Comparison of ENCODE assay signal across 2 cellular contexts in the genomic region with DNA sequence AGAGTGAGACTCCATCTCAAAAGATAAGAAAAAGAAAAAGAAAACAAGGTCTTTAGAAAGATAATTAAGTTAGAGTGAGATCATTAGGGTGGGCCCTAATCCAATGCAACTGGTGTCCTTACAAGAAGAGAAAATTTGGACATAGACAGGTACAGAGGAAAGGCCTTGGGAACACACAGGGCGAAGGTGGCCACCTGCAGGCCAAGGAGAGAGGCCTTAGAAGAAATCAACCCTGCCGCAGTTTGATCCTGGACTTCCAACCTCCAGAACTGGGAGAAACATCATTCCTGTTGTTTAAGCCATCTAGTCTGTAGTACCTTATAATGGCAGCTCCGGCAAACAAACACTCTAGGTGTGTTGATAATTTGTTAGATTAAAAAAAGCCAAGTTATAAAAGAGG.
TF ChIP-seq lines count a peak whose summit lies in the region.

No MANE protein-coding gene starts in this region.

TF ChIP-seq in HCT116, 20 proteins besides CTCF, POLR2A, EP300 and RAD21:
- TF ChIP-seq, protein P1, sequence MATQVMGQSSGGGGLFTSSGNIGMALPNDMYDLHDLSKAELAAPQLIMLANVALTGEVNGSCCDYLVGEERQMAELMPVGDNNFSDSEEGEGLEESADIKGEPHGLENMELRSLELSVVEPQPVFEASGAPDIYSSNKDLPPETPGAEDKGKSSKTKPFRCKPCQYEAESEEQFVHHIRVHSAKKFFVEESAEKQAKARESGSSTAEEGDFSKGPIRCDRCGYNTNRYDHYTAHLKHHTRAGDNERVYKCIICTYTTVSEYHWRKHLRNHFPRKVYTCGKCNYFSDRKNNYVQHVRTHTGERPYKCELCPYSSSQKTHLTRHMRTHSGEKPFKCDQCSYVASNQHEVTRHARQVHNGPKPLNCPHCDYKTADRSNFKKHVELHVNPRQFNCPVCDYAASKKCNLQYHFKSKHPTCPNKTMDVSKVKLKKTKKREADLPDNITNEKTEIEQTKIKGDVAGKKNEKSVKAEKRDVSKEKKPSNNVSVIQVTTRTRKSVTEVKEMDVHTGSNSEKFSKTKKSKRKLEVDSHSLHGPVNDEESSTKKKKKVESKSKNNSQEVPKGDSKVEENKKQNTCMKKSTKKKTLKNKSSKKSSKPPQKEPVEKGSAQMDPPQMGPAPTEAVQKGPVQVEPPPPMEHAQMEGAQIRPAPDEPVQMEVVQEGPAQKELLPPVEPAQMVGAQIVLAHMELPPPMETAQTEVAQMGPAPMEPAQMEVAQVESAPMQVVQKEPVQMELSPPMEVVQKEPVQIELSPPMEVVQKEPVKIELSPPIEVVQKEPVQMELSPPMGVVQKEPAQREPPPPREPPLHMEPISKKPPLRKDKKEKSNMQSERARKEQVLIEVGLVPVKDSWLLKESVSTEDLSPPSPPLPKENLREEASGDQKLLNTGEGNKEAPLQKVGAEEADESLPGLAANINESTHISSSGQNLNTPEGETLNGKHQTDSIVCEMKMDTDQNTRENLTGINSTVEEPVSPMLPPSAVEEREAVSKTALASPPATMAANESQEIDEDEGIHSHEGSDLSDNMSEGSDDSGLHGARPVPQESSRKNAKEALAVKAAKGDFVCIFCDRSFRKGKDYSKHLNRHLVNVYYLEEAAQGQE (IDR thresholded peaks at IDR 0.05; ENCODE audit: low read depth) = no peak
- TF ChIP-seq EGR1 (IDR thresholded peaks at IDR 0.05; ENCODE audit: low read depth) (no peak), SP1 (IDR thresholded peaks at IDR 0.05; ENCODE audit: low read depth) (no peak), POLR2AphosphoS5 (IDR thresholded peaks at IDR 0.05; ENCODE audit: low read depth, low read length) (no peak), ELF1 (IDR thresholded peaks at IDR 0.05; ENCODE audit: borderline replicate concordance, low read depth) (no peak), CEBPB (IDR thresholded peaks at IDR 0.05; ENCODE audit: low read depth) (no peak), TCF7L2 (IDR thresholded peaks at IDR 0.05; ENCODE audit: borderline replicate concordance, extremely low read depth, insufficient read depth, insufficient read length) (no peak), EZH2 (IDR thresholded peaks at IDR 0.05) (no peak), SRF (IDR thresholded peaks at IDR 0.05; ENCODE audit: low read depth) (no peak), ZNF274 (IDR thresholded peaks at IDR 0.05; ENCODE audit: low read depth, low read length) (no peak)
- TF ChIP-seq, protein P2, sequence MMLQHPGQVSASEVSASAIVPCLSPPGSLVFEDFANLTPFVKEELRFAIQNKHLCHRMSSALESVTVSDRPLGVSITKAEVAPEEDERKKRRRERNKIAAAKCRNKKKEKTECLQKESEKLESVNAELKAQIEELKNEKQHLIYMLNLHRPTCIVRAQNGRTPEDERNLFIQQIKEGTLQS (IDR thresholded peaks at IDR 0.05) = no peak
TF ChIP-seq in HCT116: peak in this region for 0.

TF ChIP-seq in WTC11, 78 proteins besides CTCF, POLR2A, EP300 and RAD21 (continued from another document):
- TF ChIP-seq, protein P3, sequence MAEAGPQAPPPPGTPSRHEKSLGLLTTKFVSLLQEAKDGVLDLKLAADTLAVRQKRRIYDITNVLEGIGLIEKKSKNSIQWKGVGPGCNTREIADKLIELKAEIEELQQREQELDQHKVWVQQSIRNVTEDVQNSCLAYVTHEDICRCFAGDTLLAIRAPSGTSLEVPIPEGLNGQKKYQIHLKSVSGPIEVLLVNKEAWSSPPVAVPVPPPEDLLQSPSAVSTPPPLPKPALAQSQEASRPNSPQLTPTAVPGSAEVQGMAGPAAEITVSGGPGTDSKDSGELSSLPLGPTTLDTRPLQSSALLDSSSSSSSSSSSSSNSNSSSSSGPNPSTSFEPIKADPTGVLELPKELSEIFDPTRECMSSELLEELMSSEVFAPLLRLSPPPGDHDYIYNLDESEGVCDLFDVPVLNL (CRISPR knock-in tag; IDR thresholded peaks at IDR 0.05; ENCODE audit: borderline replicate concordance, low read depth) = no peak
- TF ChIP-seq, protein P4, sequence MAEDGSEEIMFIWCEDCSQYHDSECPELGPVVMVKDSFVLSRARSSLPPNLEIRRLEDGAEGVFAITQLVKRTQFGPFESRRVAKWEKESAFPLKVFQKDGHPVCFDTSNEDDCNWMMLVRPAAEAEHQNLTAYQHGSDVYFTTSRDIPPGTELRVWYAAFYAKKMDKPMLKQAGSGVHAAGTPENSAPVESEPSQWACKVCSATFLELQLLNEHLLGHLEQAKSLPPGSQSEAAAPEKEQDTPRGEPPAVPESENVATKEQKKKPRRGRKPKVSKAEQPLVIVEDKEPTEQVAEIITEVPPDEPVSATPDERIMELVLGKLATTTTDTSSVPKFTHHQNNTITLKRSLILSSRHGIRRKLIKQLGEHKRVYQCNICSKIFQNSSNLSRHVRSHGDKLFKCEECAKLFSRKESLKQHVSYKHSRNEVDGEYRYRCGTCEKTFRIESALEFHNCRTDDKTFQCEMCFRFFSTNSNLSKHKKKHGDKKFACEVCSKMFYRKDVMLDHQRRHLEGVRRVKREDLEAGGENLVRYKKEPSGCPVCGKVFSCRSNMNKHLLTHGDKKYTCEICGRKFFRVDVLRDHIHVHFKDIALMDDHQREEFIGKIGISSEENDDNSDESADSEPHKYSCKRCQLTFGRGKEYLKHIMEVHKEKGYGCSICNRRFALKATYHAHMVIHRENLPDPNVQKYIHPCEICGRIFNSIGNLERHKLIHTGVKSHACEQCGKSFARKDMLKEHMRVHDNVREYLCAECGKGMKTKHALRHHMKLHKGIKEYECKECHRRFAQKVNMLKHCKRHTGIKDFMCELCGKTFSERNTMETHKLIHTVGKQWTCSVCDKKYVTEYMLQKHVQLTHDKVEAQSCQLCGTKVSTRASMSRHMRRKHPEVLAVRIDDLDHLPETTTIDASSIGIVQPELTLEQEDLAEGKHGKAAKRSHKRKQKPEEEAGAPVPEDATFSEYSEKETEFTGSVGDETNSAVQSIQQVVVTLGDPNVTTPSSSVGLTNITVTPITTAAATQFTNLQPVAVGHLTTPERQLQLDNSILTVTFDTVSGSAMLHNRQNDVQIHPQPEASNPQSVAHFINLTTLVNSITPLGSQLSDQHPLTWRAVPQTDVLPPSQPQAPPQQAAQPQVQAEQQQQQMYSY (CRISPR knock-in tag; IDR thresholded peaks at IDR 0.05) = no peak
- TF ChIP-seq, protein P5, sequence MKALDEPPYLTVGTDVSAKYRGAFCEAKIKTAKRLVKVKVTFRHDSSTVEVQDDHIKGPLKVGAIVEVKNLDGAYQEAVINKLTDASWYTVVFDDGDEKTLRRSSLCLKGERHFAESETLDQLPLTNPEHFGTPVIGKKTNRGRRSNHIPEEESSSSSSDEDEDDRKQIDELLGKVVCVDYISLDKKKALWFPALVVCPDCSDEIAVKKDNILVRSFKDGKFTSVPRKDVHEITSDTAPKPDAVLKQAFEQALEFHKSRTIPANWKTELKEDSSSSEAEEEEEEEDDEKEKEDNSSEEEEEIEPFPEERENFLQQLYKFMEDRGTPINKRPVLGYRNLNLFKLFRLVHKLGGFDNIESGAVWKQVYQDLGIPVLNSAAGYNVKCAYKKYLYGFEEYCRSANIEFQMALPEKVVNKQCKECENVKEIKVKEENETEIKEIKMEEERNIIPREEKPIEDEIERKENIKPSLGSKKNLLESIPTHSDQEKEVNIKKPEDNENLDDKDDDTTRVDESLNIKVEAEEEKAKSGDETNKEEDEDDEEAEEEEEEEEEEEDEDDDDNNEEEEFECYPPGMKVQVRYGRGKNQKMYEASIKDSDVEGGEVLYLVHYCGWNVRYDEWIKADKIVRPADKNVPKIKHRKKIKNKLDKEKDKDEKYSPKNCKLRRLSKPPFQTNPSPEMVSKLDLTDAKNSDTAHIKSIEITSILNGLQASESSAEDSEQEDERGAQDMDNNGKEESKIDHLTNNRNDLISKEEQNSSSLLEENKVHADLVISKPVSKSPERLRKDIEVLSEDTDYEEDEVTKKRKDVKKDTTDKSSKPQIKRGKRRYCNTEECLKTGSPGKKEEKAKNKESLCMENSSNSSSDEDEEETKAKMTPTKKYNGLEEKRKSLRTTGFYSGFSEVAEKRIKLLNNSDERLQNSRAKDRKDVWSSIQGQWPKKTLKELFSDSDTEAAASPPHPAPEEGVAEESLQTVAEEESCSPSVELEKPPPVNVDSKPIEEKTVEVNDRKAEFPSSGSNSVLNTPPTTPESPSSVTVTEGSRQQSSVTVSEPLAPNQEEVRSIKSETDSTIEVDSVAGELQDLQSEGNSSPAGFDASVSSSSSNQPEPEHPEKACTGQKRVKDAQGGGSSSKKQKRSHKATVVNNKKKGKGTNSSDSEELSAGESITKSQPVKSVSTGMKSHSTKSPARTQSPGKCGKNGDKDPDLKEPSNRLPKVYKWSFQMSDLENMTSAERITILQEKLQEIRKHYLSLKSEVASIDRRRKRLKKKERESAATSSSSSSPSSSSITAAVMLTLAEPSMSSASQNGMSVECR (CRISPR knock-in tag; IDR thresholded peaks at IDR 0.05; ENCODE audit: borderline replicate concordance) = no peak
- TF ChIP-seq TEAD1 (CRISPR knock-in tag; IDR thresholded peaks at IDR 0.05) (no peak), TEAD4 (CRISPR knock-in tag; IDR thresholded peaks at IDR 0.05) (no peak), NFE2L1 (CRISPR knock-in tag; IDR thresholded peaks at IDR 0.05) (no peak), GTF2I (CRISPR knock-in tag; conservative IDR thresholded peaks at IDR 0.05) (no peak)
- TF ChIP-seq, protein P6, sequence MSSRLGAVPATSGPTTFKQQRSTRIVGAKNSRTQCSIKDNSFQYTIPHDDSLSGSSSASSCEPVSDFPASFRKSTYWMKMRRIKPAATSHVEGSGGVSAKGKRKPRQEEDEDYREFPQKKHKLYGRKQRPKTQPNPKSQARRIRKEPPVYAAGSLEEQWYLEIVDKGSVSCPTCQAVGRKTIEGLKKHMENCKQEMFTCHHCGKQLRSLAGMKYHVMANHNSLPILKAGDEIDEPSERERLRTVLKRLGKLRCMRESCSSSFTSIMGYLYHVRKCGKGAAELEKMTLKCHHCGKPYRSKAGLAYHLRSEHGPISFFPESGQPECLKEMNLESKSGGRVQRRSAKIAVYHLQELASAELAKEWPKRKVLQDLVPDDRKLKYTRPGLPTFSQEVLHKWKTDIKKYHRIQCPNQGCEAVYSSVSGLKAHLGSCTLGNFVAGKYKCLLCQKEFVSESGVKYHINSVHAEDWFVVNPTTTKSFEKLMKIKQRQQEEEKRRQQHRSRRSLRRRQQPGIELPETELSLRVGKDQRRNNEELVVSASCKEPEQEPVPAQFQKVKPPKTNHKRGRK (CRISPR knock-in tag; IDR thresholded peaks at IDR 0.05; ENCODE audit: borderline replicate concordance) = no peak
- TF ChIP-seq, protein P7, sequence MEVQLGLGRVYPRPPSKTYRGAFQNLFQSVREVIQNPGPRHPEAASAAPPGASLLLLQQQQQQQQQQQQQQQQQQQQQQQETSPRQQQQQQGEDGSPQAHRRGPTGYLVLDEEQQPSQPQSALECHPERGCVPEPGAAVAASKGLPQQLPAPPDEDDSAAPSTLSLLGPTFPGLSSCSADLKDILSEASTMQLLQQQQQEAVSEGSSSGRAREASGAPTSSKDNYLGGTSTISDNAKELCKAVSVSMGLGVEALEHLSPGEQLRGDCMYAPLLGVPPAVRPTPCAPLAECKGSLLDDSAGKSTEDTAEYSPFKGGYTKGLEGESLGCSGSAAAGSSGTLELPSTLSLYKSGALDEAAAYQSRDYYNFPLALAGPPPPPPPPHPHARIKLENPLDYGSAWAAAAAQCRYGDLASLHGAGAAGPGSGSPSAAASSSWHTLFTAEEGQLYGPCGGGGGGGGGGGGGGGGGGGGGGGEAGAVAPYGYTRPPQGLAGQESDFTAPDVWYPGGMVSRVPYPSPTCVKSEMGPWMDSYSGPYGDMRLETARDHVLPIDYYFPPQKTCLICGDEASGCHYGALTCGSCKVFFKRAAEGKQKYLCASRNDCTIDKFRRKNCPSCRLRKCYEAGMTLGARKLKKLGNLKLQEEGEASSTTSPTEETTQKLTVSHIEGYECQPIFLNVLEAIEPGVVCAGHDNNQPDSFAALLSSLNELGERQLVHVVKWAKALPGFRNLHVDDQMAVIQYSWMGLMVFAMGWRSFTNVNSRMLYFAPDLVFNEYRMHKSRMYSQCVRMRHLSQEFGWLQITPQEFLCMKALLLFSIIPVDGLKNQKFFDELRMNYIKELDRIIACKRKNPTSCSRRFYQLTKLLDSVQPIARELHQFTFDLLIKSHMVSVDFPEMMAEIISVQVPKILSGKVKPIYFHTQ (CRISPR knock-in tag; IDR thresholded peaks at IDR 0.05) = no peak
- TF ChIP-seq, protein P8, sequence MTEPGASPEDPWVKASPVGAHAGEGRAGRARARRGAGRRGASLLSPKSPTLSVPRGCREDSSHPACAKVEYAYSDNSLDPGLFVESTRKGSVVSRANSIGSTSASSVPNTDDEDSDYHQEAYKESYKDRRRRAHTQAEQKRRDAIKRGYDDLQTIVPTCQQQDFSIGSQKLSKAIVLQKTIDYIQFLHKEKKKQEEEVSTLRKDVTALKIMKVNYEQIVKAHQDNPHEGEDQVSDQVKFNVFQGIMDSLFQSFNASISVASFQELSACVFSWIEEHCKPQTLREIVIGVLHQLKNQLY (CRISPR knock-in tag; IDR thresholded peaks at IDR 0.05) = no peak
